Comparison of ENCODE assay signal across 8 cellular contexts in the genomic region with DNA sequence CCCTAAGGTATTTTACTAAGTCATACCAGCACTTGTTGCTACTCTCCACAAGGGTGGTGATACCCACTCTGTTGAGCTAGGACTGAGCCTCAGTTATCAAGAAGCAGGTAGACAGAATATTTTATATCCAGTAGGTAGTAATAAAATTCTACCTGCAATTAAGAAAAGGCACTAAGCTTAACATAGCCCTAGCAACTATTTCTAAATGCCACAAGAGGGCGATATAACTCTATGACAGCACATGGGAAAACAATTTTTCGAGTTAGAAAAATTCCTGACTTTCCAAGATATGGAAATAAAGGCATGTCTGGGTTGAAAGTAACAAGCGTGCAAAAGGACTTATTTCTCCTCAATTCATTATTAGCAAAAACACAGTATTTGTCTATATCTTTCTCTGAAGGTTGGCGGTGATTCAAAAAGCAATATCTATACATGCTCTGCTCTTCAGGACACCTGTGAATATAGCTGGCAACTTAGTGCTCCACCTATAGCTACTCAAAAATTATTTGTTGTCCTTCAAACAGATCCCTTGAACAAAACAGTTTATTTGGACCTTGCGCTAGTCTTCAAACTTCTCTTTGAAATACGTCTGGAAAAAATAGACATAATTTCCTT. TPM values are rescaled to one million over a fixed set of nuclear protein-coding genes. Genes with fewer than 3 reads are reported as not detected.
DNase-seq lines count a peak whose midpoint lies in the region; ATAC-seq and TF ChIP-seq lines count a peak whose summit lies in the region.

No MANE protein-coding gene starts in this region.

- no peak overlapping the region for H2AFZ ChIP-seq in neural cell (ENCODE audit: low read depth, low read length)

- CTCF ChIA-PET in AG04449 (lab: Yijun Ruan, JAX) = interaction anchor here (0.6 to 17.2 kb wide), 37 partner anchors 10 to 796 kb away, joined by 3 to 647 read pairs (median 5); partner anchors contain the start of genes CCDC169 and SPART

- H3K4me2 ChIP-seq in neural cell (ENCODE audit: low read length) = no peak overlapping the region

- H3K4me3 ChIP-seq in AG04449 (ENCODE audit: low read depth, low read length) (no peak overlapping the region), GM12875 (ENCODE audit: low read depth, low read length) (no peak overlapping the region), neural cell (ENCODE audit: low read length) (no peak overlapping the region)

- H3K9me3 ChIP-seq in neural cell (ENCODE audit: low read length) = no peaks in the 10 kb centered on the region

- peak; percentile 91 for TF ChIP-seq RAD21 in neural cell (conservative IDR thresholded peaks at IDR 0.05)

- no peaks in the 10 kb centered on the region for H3K9me2 ChIP-seq in neural cell (ENCODE audit: insufficient read depth, low read length)

- H4K20me1 ChIP-seq in neural cell (ENCODE audit: insufficient read depth) = no peaks in the 10 kb centered on the region

- peak; percentile 55 for TF ChIP-seq CTCF in AG04449 (IDR thresholded peaks at IDR 0.05; ENCODE audit: insufficient read depth, low read length, missing control alignments)
- peak; percentile 43; the same call in 1 of the 2 replicates for TF ChIP-seq CTCF in GM12875 (IDR thresholded peaks at IDR 0.05; ENCODE audit: borderline replicate concordance, insufficient read depth, low read depth, low read length)
- TF ChIP-seq CTCF in endothelial cell (IDR thresholded peaks at IDR 0.05; ENCODE audit: unreplicated experiment) = peak; percentile 83
- TF ChIP-seq CTCF in neural cell (IDR thresholded peaks at IDR 0.05; ENCODE audit: poor library complexity, severe bottlenecking) = peak; percentile 89

- H3K27me3 Mint-ChIP-seq in endothelial cell (ENCODE audit: unreplicated experiment) = peaks cover 4% of the 10 kb centered on the region

- no peak for TF ChIP-seq EP300 in neural cell (conservative IDR thresholded peaks at IDR 0.05; ENCODE audit: poor library complexity, severe bottlenecking)

- no peak overlapping the region for H3K27ac ChIP-seq in neural cell (ENCODE audit: low read length)

- no peak for DNase-seq in AG04449 (ENCODE audit: low read depth, low spot score)
- peak; percentile 66 for DNase-seq in NCI-H748 (lab: John Stamatoyannopoulos, UW; ENCODE audit: unreplicated experiment)
- DNase-seq in endothelial cell (ENCODE audit: low spot score) = no peak
- DNase-seq in D341Med (ENCODE audit: low spot score) = no peak
- DNase-seq in OCI-M2 (lab: John Stamatoyannopoulos, UW; ENCODE audit: unreplicated experiment) = no peak

- H3K4me1 Mint-ChIP-seq in endothelial cell (ENCODE audit: unreplicated experiment) = peaks cover 3% of the 10 kb centered on the region

- no peak for ATAC-seq in GM18520 (IDR thresholded peaks at IDR 0.05; ENCODE audit: unreplicated experiment)

- H3K9me3 Mint-ChIP-seq in endothelial cell (ENCODE audit: unreplicated experiment) = no peaks in the 10 kb centered on the region

- no peaks in the 10 kb centered on the region for H3K27me3 ChIP-seq in neural cell (ENCODE audit: insufficient read depth, low read depth, low read length)

- no peaks in the 10 kb centered on the region for H3K79me2 ChIP-seq in neural cell (replicated peaks; ENCODE audit: insufficient read depth, low read length)

- no peak overlapping the region for H3K4me3 Mint-ChIP-seq in endothelial cell (ENCODE audit: unreplicated experiment)

- H3K9ac ChIP-seq in neural cell (ENCODE audit: low read length) = no peak overlapping the region

- no peak overlapping the region for H3K27ac Mint-ChIP-seq in endothelial cell (ENCODE audit: unreplicated experiment)

- no peaks in the 10 kb centered on the region for H3K36me3 ChIP-seq in neural cell (ENCODE audit: insufficient read depth, low read length)

- H3K36me3 Mint-ChIP-seq in endothelial cell (ENCODE audit: low read depth, unreplicated experiment) = peaks cover 8% of the 10 kb centered on the region

- H3F3A ChIP-seq in neural cell (ENCODE audit: insufficient read depth, low read length, poor library complexity, severe bottlenecking) = no peaks in the 10 kb centered on the region

- POLR2A ChIA-PET in AG04449 (lab: Yijun Ruan, JAX) = no interaction called here

TF ChIP-seq in neural cell, 6 proteins besides CTCF, POLR2A, EP300 and RAD21:
- TF ChIP-seq, protein P1, sequence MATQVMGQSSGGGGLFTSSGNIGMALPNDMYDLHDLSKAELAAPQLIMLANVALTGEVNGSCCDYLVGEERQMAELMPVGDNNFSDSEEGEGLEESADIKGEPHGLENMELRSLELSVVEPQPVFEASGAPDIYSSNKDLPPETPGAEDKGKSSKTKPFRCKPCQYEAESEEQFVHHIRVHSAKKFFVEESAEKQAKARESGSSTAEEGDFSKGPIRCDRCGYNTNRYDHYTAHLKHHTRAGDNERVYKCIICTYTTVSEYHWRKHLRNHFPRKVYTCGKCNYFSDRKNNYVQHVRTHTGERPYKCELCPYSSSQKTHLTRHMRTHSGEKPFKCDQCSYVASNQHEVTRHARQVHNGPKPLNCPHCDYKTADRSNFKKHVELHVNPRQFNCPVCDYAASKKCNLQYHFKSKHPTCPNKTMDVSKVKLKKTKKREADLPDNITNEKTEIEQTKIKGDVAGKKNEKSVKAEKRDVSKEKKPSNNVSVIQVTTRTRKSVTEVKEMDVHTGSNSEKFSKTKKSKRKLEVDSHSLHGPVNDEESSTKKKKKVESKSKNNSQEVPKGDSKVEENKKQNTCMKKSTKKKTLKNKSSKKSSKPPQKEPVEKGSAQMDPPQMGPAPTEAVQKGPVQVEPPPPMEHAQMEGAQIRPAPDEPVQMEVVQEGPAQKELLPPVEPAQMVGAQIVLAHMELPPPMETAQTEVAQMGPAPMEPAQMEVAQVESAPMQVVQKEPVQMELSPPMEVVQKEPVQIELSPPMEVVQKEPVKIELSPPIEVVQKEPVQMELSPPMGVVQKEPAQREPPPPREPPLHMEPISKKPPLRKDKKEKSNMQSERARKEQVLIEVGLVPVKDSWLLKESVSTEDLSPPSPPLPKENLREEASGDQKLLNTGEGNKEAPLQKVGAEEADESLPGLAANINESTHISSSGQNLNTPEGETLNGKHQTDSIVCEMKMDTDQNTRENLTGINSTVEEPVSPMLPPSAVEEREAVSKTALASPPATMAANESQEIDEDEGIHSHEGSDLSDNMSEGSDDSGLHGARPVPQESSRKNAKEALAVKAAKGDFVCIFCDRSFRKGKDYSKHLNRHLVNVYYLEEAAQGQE (IDR thresholded peaks at IDR 0.05; ENCODE audit: borderline replicate concordance) = peak; percentile 83
- no peak for TF ChIP-seq POLR2AphosphoS5 (IDR thresholded peaks at IDR 0.05)
- no peak for TF ChIP-seq MXI1 (conservative IDR thresholded peaks at IDR 0.05; ENCODE audit: poor library complexity, severe bottlenecking)
- peak; percentile 86 for TF ChIP-seq SMC3 (conservative IDR thresholded peaks at IDR 0.05; ENCODE audit: poor library complexity)

RNA-seq across cellular contexts. Expression of gene CCDC169, which starts 14.7 kb away (rescaled TPM):
- total RNA-seq in endothelial cell (ENCODE audit: unreplicated experiment) = 3.1 TPM
- polyA plus RNA-seq in neural cell = 3.8 and 6.9 TPM in 2 replicates
- 2.2 and 4.7 TPM in 2 replicates for polyA minus RNA-seq in neural cell
